7 cellular contexts compared by ENCODE assay signal in the genomic region with DNA sequence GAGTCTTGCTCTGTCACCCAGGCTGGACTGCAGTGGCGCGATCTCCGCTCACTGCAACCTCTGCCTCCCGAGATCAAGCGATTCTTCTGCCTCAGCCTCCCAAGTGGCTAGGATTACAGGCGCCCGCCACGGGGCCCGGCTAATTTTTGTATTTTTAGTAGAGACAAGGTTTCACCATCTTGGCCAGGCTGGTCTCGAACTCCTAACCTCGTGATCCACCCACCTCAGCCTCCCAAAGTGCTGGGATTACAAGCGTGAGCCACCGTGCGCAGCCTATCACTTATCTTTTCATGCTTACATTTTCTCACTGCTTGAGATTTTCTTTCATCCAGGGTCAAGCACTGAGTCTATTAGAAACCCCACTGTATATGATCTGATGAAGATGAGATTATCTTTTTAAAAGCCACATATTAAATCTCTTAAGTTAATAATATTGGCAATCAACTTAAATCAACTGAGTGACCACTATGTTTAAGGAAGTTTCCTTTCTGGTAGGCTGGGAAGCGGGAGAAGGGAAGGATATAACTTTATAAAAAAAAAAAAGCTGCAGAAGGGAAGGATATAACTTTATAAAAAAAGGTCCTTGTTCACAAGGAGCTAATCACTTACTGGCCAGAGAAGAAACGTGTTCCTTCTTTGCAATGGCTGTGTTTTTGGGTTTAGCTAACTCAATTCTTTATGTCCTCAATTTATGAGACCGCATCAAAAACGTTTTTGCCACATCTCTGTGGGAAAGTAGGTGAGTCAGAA. TPM values are rescaled to one million over a fixed set of nuclear protein-coding genes. Genes with fewer than 3 reads are reported as not detected.
DNase-seq lines count a peak whose midpoint lies in the region; ATAC-seq and TF ChIP-seq lines count a peak whose summit lies in the region.

No MANE protein-coding gene starts in this region.

- H3K36me3 Mint-ChIP-seq in stimulated activated effector memory CD8-positive, alpha-beta T cell treated with anti-CD3 and anti-CD28 coated beads, Interleukin-12 subunit alpha, Interleukin-12 subunit beta, amount 100 ng/mL, for 72 hours = peaks cover 46% of the 10 kb centered on the region

- TF ChIP-seq CTCF in HCT116 (IDR thresholded peaks at IDR 0.05 in 2 of 3, conservative IDR thresholded peaks at IDR 0.05 in 1 of 3; ENCODE audit: borderline replicate concordance in 1 of 3, insufficient read depth in 1 of 3, low read depth in 2 of 3, low read length in 2 of 3) (no peak), RWPE2 (IDR thresholded peaks at IDR 0.05; ENCODE audit: poor library complexity, severe bottlenecking) (no peak)

- H3K9me2 ChIP-seq in HCT116 (ENCODE audit: insufficient read depth) = no peaks in the 10 kb centered on the region

- no TSS peak for BruUV-seq in HCT116 (replicated peaks; lab: Mats Ljungman, UMichigan)

- POLR2A ChIA-PET in HCT116 (lab: Charles Lee) = interaction anchor here (1.7 kb wide), 1 partner anchor 13 kb away, joined by 7 read pairs; no protein-coding TSS in a partner anchor

- TF ChIP-seq RAD21 in HCT116 (IDR thresholded peaks at IDR 0.05; ENCODE audit: low read depth) = no peak

- peaks cover 37% of the 10 kb centered on the region for H3K79me2 ChIP-seq in HCT116 (ENCODE audit: insufficient read depth, low read length)

- H2AFZ ChIP-seq in HCT116 (ENCODE audit: low read depth, low read length, poor library complexity, severe bottlenecking) = peak overlapping the region; percentile 86

- CTCF ChIA-PET in HCT116 (lab: Charles Lee) = interaction anchor here (1.1 kb wide), 1 partner anchor 92 kb away, joined by 4 read pairs; no protein-coding TSS in a partner anchor

- peak overlapping the region; percentile 99 for H3K27ac Mint-ChIP-seq in stimulated activated effector memory CD8-positive, alpha-beta T cell treated with anti-CD3 and anti-CD28 coated beads, Interleukin-12 subunit alpha, Interleukin-12 subunit beta, amount 100 ng/mL, for 72 hours

- DNase-seq in HCT116 (ENCODE audit: low read depth, low spot score) (no peak), RWPE2 (ENCODE audit: low spot score) (no peak), erythroblast (lab: John Stamatoyannopoulos, UW) (peak; percentile 31 to 59), DMS53 (lab: John Stamatoyannopoulos, UW) (no peak), HuH-7.5 (ENCODE audit: low spot score) (no peak)
- no peak for DNase-seq in stimulated activated effector memory CD8-positive, alpha-beta T cell treated with anti-CD3 and anti-CD28 coated beads, Interleukin-12 subunit alpha, Interleukin-12 subunit beta, amount 100 ng/mL, for 72 hours (ENCODE audit: low spot score in 2 of 2)

- no peak for ATAC-seq in HCT116
- ATAC-seq in RWPE2 (ENCODE audit: low read depth) = no peak
- ATAC-seq in stimulated activated effector memory CD8-positive, alpha-beta T cell treated with anti-CD3 and anti-CD28 coated beads, Interleukin-12 subunit alpha, Interleukin-12 subunit beta, amount 100 ng/mL, for 72 hours = no peak
- no peak for ATAC-seq in HG03571 (IDR thresholded peaks at IDR 0.05; ENCODE audit: unreplicated experiment)

- H3K36me3 ChIP-seq in HCT116 (ENCODE audit: control insufficient read depth in 1 of 2, insufficient read depth in 2 of 2, low read length in 2 of 2) (no peaks in the 10 kb centered on the region), RWPE2 (ENCODE audit: low read depth) (peaks cover 28% of the 10 kb centered on the region)

- no peaks in the 10 kb centered on the region for H4K20me1 ChIP-seq in HCT116 (ENCODE audit: insufficient read depth)

- no peaks in the 10 kb centered on the region for H3K9me3 ChIP-seq in HCT116 (ENCODE audit: control insufficient read depth in 1 of 2, insufficient read depth in 1 of 2, low read depth in 1 of 2, low read length in 2 of 2)
- H3K9me3 ChIP-seq in RWPE2 (ENCODE audit: severe bottlenecking) = no peaks in the 10 kb centered on the region

- H3K27me3 ChIP-seq in HCT116 (ENCODE audit: insufficient read depth, low read length) (no peaks in the 10 kb centered on the region), RWPE2 (ENCODE audit: insufficient read depth, poor library complexity, severe bottlenecking) (no peaks in the 10 kb centered on the region)

- TF ChIP-seq POLR2A in HCT116 (IDR thresholded peaks at IDR 0.05; ENCODE audit: borderline replicate concordance, extremely low read depth, insufficient read depth, insufficient read length) = no peak
- TF ChIP-seq POLR2A in erythroblast (IDR thresholded peaks at IDR 0.05; ENCODE audit: low read length) = no peak

- peak overlapping the region; percentile 100 for H3K9ac ChIP-seq in HCT116 (ENCODE audit: low read length)

- peak overlapping the region; percentile 99; the same call in 1 of the 2 replicates for H3K27ac ChIP-seq in HCT116 (ENCODE audit: low read depth, low read length)
- H3K27ac ChIP-seq in RWPE2 (ENCODE audit: poor library complexity, severe bottlenecking) = peak overlapping the region; percentile 91

- H3K4me3 Mint-ChIP-seq in stimulated activated effector memory CD8-positive, alpha-beta T cell treated with anti-CD3 and anti-CD28 coated beads, Interleukin-12 subunit alpha, Interleukin-12 subunit beta, amount 100 ng/mL, for 72 hours = peak overlapping the region; percentile 90

- H3K4me1 ChIP-seq in HCT116 (ENCODE audit: control insufficient read depth in 1 of 2, insufficient read depth in 2 of 2, low read length in 2 of 2) (peaks cover 14 to 39% of the 10 kb centered on the region in 2 experiments; a peak in 3 of 4 replicates), RWPE2 (ENCODE audit: insufficient read depth, poor library complexity, severe bottlenecking) (peaks cover 28% of the 10 kb centered on the region)

- H3K4me3 ChIP-seq in HCT116 (replicated peaks in 1 of 2; ENCODE audit: low read depth in 1 of 2, low read length in 2 of 2) (peak overlapping the region in 1 of 2 experiments; percentile 96; a peak in 2 of 4 replicates), RWPE2 (ENCODE audit: severe bottlenecking) (no peak overlapping the region)

- RAD21 ChIA-PET in HCT116 (lab: Charles Lee; ENCODE audit: low non-redundant PET in 1 of 2, low total read pairs in 2 of 2, uncharacterized antibody in 2 of 2, unreplicated experiment in 2 of 2) = no interaction called here

- H3K9me3 Mint-ChIP-seq in stimulated activated effector memory CD8-positive, alpha-beta T cell treated with anti-CD3 and anti-CD28 coated beads, Interleukin-12 subunit alpha, Interleukin-12 subunit beta, amount 100 ng/mL, for 72 hours = no peaks in the 10 kb centered on the region

- peak overlapping the region; percentile 84 for H3K4me2 ChIP-seq in HCT116 (ENCODE audit: low read length)

- intact Hi-C loops in HCT116 (cut with micrococcal nuclease) = loop anchor here (5.0 kb wide), 1 partner anchor 474 kb away; the partner anchor contains the start of gene MDM1

- peaks cover 14% of the 10 kb centered on the region for H3K4me1 Mint-ChIP-seq in stimulated activated effector memory CD8-positive, alpha-beta T cell treated with anti-CD3 and anti-CD28 coated beads, Interleukin-12 subunit alpha, Interleukin-12 subunit beta, amount 100 ng/mL, for 72 hours

TF ChIP-seq in HCT116, 20 proteins besides CTCF, POLR2A, EP300 and RAD21:
- no peak for TF ChIP-seq CBX3 (IDR thresholded peaks at IDR 0.05; ENCODE audit: low read depth)
- TF ChIP-seq ATF3 (IDR thresholded peaks at IDR 0.05) = no peak
- no peak for TF ChIP-seq MAX (IDR thresholded peaks at IDR 0.05)
- TF ChIP-seq SRF (IDR thresholded peaks at IDR 0.05; ENCODE audit: low read depth) = no peak
- TF ChIP-seq EGR1 (IDR thresholded peaks at IDR 0.05; ENCODE audit: low read depth) = no peak
- no peak for TF ChIP-seq JUND (IDR thresholded peaks at IDR 0.05)
- TF ChIP-seq TCF7L2 (IDR thresholded peaks at IDR 0.05; ENCODE audit: borderline replicate concordance, extremely low read depth, insufficient read depth, insufficient read length) = no peak
- TF ChIP-seq, protein P1, sequence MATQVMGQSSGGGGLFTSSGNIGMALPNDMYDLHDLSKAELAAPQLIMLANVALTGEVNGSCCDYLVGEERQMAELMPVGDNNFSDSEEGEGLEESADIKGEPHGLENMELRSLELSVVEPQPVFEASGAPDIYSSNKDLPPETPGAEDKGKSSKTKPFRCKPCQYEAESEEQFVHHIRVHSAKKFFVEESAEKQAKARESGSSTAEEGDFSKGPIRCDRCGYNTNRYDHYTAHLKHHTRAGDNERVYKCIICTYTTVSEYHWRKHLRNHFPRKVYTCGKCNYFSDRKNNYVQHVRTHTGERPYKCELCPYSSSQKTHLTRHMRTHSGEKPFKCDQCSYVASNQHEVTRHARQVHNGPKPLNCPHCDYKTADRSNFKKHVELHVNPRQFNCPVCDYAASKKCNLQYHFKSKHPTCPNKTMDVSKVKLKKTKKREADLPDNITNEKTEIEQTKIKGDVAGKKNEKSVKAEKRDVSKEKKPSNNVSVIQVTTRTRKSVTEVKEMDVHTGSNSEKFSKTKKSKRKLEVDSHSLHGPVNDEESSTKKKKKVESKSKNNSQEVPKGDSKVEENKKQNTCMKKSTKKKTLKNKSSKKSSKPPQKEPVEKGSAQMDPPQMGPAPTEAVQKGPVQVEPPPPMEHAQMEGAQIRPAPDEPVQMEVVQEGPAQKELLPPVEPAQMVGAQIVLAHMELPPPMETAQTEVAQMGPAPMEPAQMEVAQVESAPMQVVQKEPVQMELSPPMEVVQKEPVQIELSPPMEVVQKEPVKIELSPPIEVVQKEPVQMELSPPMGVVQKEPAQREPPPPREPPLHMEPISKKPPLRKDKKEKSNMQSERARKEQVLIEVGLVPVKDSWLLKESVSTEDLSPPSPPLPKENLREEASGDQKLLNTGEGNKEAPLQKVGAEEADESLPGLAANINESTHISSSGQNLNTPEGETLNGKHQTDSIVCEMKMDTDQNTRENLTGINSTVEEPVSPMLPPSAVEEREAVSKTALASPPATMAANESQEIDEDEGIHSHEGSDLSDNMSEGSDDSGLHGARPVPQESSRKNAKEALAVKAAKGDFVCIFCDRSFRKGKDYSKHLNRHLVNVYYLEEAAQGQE (IDR thresholded peaks at IDR 0.05; ENCODE audit: low read depth) = no peak

RNA-seq across cellular contexts. Expression of gene MDM2, which starts 1.3 kb away (rescaled TPM):
- total RNA-seq in HCT116 (2021; ENCODE audit: unreplicated experiment) = 170 TPM
- 33.0 and 35.6 TPM in 2 replicates for polyA plus RNA-seq in HCT116 (2012)

Comparison
In these comparisons a context has a peak if more than half of its experiments do, and no peak if none do; other contexts are left out.
1. DNase-seq: peak in erythroblast (2 of 2); none in HCT116 (single experiment), RWPE2 (single experiment), stimulated activated effector memory CD8-positive, alpha-beta T cell treated with anti-CD3 and anti-CD28 coated beads, Interleukin-12 subunit alpha, Interleukin-12 subunit beta, amount 100 ng/mL, for 72 hours (0 of 2), DMS53 (single experiment) and HuH-7.5 (single experiment).